12 cellular contexts compared by ENCODE assay signal in genomic region chr2:191713837-191714236, GRCh38. TPM values are rescaled to one million over a fixed set of nuclear protein-coding genes. Genes with fewer than 3 reads are reported as not detected.
DNase-seq lines count a peak whose midpoint lies in the region; ATAC-seq lines count a peak whose summit lies in the region.
"Had no signal": no experiment of that assay in that cellular context is flagged by ENCODE, and none has a peak within 500 bp of the region (broad histone marks: within the 10 kb centered on the region; RNA-seq: fewer than 3 reads in every experiment).

No MANE protein-coding gene starts in this region.

- intact Hi-C loops in Right ventricle myocardium superior (cut with DNase I): no loop called here
- intact Hi-C loops in left cardiac atrium (cut with DNase I): no loop called here
- intact Hi-C loops in sciatic nerve (cut with DNase I): no loop called here

- DNase-seq in Right ventricle myocardium superior (peak; percentile 35), left cardiac atrium (no peak), HT1080 (ENCODE audit: low read depth) (peak; percentile 36), sciatic nerve (ENCODE audit: low spot score) (no peak), occipital lobe (lab: John Stamatoyannopoulos, UW) (no peak)
- DNase-seq in activated naive CD8-positive, alpha-beta T cell treated with anti-CD3 and anti-CD28 coated beads, Interleukin-2, amount 50 U/mL, for 24 hours: no peak
- no peak for DNase-seq in activated naive CD4-positive, alpha-beta T cell treated with anti-CD3 and anti-CD28 coated beads, Interleukin-2, amount 50 U/mL, for 16 hours
- DNase-seq: activated CD4-positive, alpha-beta T cell treated with anti-CD3 and anti-CD28 coated beads for 1 hour; amygdala; CD4-positive, alpha-beta memory T cell had no signal

- no peaks in the 10 kb centered on the region for H3K4me1 Mint-ChIP-seq in activated naive CD8-positive, alpha-beta T cell treated with anti-CD3 and anti-CD28 coated beads, Interleukin-2, amount 50 U/mL, for 24 hours
- H3K4me1 Mint-ChIP-seq: nephron had no signal

- no peak for ATAC-seq in Right ventricle myocardium superior (ENCODE audit: poor library complexity)
- ATAC-seq in left cardiac atrium: no peak
- peak; percentile 54 for ATAC-seq in activated naive CD8-positive, alpha-beta T cell treated with anti-CD3 and anti-CD28 coated beads, Interleukin-2, amount 50 U/mL, for 24 hours
- peak; percentile 20 for ATAC-seq in sciatic nerve
- ATAC-seq in HG02884 (IDR thresholded peaks at IDR 0.05; ENCODE audit: unreplicated experiment): no peak

- H3K9me3 Mint-ChIP-seq in activated naive CD8-positive, alpha-beta T cell treated with anti-CD3 and anti-CD28 coated beads, Interleukin-2, amount 50 U/mL, for 24 hours: no peaks in the 10 kb centered on the region
- H3K9me3 Mint-ChIP-seq: CD4-positive, alpha-beta memory T cell; nephron had no signal

- H3K4me3 Mint-ChIP-seq in activated naive CD8-positive, alpha-beta T cell treated with anti-CD3 and anti-CD28 coated beads, Interleukin-2, amount 50 U/mL, for 24 hours: no peak overlapping the region
- H3K4me3 Mint-ChIP-seq: CD4-positive, alpha-beta memory T cell; nephron had no signal

- peaks cover 5% of the 10 kb centered on the region for H3K36me3 Mint-ChIP-seq in activated naive CD8-positive, alpha-beta T cell treated with anti-CD3 and anti-CD28 coated beads, Interleukin-2, amount 50 U/mL, for 24 hours (ENCODE audit: low read depth)

- no peak overlapping the region for H3K27ac Mint-ChIP-seq in activated naive CD8-positive, alpha-beta T cell treated with anti-CD3 and anti-CD28 coated beads, Interleukin-2, amount 50 U/mL, for 24 hours
- H3K27ac Mint-ChIP-seq: CD4-positive, alpha-beta memory T cell; nephron had no signal

- H3K27me3 Mint-ChIP-seq in activated naive CD8-positive, alpha-beta T cell treated with anti-CD3 and anti-CD28 coated beads, Interleukin-2, amount 50 U/mL, for 24 hours: no peaks in the 10 kb centered on the region
- H3K27me3 Mint-ChIP-seq: CD4-positive, alpha-beta memory T cell had no signal

RNA-seq across cellular contexts. Expression of gene NABP1, which starts 35.9 kb away (rescaled TPM):
- total RNA-seq in Right ventricle myocardium superior (3.7 TPM), left cardiac atrium (10 to 100 TPM; 16.2 to 19.8 TPM), sciatic nerve (64.3 TPM), occipital lobe (9.2 TPM)
- total RNA-seq in HT1080 (2014; rRNA removed; shearing (Covaris generic)): 39.2 and 48.1 TPM in 2 replicates
- polyA plus RNA-seq in HT1080 (2015; cell fraction: cytosol; rRNA removed): 29.3 and 30.0 TPM in 2 replicates
- polyA plus RNA-seq in HT1080 (2015; cell fraction: nucleus; rRNA removed): 326 and 328 TPM in 2 replicates

Comparison
In these comparisons a context has a peak if more than half of its experiments do, and no peak if none do; other contexts are left out.
1. DNase-seq: peak in Right ventricle myocardium superior (single experiment) and HT1080 (single experiment); none in left cardiac atrium (single experiment), activated naive CD8-positive, alpha-beta T cell treated with anti-CD3 and anti-CD28 coated beads, Interleukin-2, amount 50 U/mL, for 24 hours (single experiment), sciatic nerve (single experiment), occipital lobe (single experiment) and activated naive CD4-positive, alpha-beta T cell treated with anti-CD3 and anti-CD28 coated beads, Interleukin-2, amount 50 U/mL, for 16 hours (single experiment).
2. ATAC-seq: peak in activated naive CD8-positive, alpha-beta T cell treated with anti-CD3 and anti-CD28 coated beads, Interleukin-2, amount 50 U/mL, for 24 hours (single experiment) and sciatic nerve (single experiment); none in Right ventricle myocardium superior (single experiment), left cardiac atrium (0 of 2) and HG02884 (single experiment).